In the genomic region with DNA sequence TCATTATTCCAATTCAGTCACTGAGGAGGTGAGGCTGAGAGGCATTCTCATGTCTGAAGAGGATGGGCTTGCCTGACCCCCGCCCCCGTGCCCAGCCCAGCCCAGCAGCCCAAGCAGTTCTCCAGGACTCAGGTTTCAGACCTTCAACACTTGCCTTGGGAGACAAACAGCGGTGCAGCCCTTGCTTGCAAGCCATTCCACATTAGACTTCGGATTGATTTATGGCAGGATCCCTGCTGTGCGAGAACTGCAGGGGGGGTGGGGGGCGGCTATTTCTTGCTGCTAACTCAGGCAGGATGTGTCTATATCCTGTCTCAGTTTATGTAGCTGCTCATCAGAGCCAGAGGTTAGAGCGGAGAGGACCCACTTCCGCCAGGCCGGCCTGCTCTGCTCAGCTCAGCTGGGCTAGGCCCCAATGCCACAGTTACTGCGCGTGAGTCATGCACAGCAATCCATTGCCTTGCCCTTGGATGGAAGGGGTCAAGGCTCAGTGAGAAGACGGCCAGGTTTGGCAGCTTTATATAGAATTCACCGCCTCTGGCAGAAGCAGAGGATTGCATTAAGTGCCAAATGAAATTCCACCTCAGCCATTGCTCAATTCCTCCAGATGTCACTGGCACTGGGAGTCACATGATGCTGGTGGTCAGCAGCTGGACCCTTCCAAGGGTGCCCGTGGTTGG, we compare ENCODE assay signal across 8 cellular contexts. TPM values are rescaled to one million over a fixed set of nuclear protein-coding genes. Genes with fewer than 3 reads are reported as not detected.
A peak's percentile ranks its signal among the peaks of the same experiment; 100 is the strongest.
DNase-seq lines count a peak whose midpoint lies in the region; ATAC-seq, FAIRE-seq and TF ChIP-seq lines count a peak whose summit lies in the region.

No MANE protein-coding gene starts in this region.

- RAD21 ChIA-PET in GM12878 (lab: Charles Lee; ENCODE audit: unreplicated experiment): interaction anchor here (0.6 to 2.0 kb wide), 4 partner anchors 14 to 991 kb away, joined by 3 to 5 read pairs (median 3); no protein-coding TSS in a partner anchor

- H3K4me3 ChIP-seq in BJ (ENCODE audit: low read depth, low read length) (peak overlapping the region; percentile 50), GM12878 (peak overlapping the region; percentile 97)

- H4K20me1 ChIP-seq in GM12878 (ENCODE audit: control insufficient read depth, insufficient read depth): no peaks in the 10 kb centered on the region

- 0 out of 2 replicates have a peak, but pooled peaks have one; percentile 11 for TF ChIP-seq CTCF in BJ (IDR thresholded peaks at IDR 0.05; ENCODE audit: insufficient read depth, low read depth, low read length)
- no peak for TF ChIP-seq CTCF in GM12878 (IDR thresholded peaks at IDR 0.05 in 2 of 3, conservative IDR thresholded peaks at IDR 0.05 in 1 of 3; ENCODE audit: control insufficient read depth in 2 of 3, extremely low read depth in 1 of 3, insufficient read depth in 1 of 3, low read depth in 3 of 3, low read length in 3 of 3)

- peak; percentile 83 for FAIRE-seq in GM12878 (lab: Jason Lieb, UNC)

- TF ChIP-seq EP300 in GM12878 (IDR thresholded peaks at IDR 0.05; ENCODE audit: borderline replicate concordance in 1 of 2, control insufficient read depth in 1 of 2, low read depth in 2 of 2, low read length in 2 of 2): 0 out of 4 replicates have a peak, but pooled peaks of 1 of the 2 experiments have one; percentile 24

- DNase-seq in BJ (ENCODE audit: low read depth) (peak; percentile 95), T-helper 2 cell (peak in 4 of 5 experiments; percentile 31 to 96 (median 63)), GM12878 (ENCODE audit: low read depth, low spot score) (peak; percentile 61), iPS-NIHi7 (ENCODE audit: extremely low spot score) (peak; percentile 74), NCI-H128 (lab: John Stamatoyannopoulos, UW; ENCODE audit: unreplicated experiment) (no peak)
- peak; percentile 43 to 62 for DNase-seq in stimulated activated CD4-positive, alpha-beta T cell treated with anti-CD3 and anti-CD28 coated beads, Interleukin-12 subunit alpha, Interleukin-12 subunit beta, amount 100 ng/mL, for 24 hours (ENCODE audit: low read depth in 2 of 2)

- H3K9ac ChIP-seq in GM12878 (ENCODE audit: control insufficient read depth, insufficient read depth, low read length): peak overlapping the region; percentile 91

- BruUV-seq in GM12878 (replicated peaks; lab: Mats Ljungman, UMichigan): no TSS peak

- ATAC-seq in GM19455 (IDR thresholded peaks at IDR 0.05; ENCODE audit: unreplicated experiment): peak; percentile 64
- peak; percentile 49 for ATAC-seq in HG03520 (IDR thresholded peaks at IDR 0.05; ENCODE audit: unreplicated experiment)
- ATAC-seq in GM12878: peak; percentile 80

- peaks cover 40% of the 10 kb centered on the region for H3K4me1 ChIP-seq in GM12878 (ENCODE audit: control insufficient read depth, insufficient read depth, low read length)

- CTCF ChIA-PET in BJ (lab: Yijun Ruan, JAX) (interaction anchor here (0.7 kb wide), 1 partner anchor 31 kb away, joined by 3 read pairs; no protein-coding TSS in a partner anchor), GM12878 (lab: Yijun Ruan, JAX) (interaction anchor here (0.7 to 1.9 kb wide), 3 partner anchors 16 to 130 kb away, joined by 3 to 10 read pairs (median 6); no protein-coding TSS in a partner anchor)

- peak overlapping the region; percentile 75 for H2AFZ ChIP-seq in GM12878 (ENCODE audit: control insufficient read depth, low read depth, low read length)

- POLR2A ChIA-PET in BJ (lab: Charles Lee) (interaction anchor here (0.5 kb wide), 1 partner anchor 518 kb away, joined by 3 read pairs; no protein-coding TSS in a partner anchor), GM12878 (lab: Charles Lee) (interaction anchor here (1.0 kb wide), 1 partner anchor 8 kb away, joined by 3 read pairs; no protein-coding TSS in a partner anchor)

- no peaks in the 10 kb centered on the region for H3K9me3 ChIP-seq in GM12878 (replicated peaks; ENCODE audit: control insufficient read depth, insufficient read depth, low read length)

- in situ Hi-C loops in GM12878 (cut with MboI): loop anchor here (25.0 kb wide), 1 partner anchor 730 kb away; a partner anchor contains a TSS

- peaks cover 3% of the 10 kb centered on the region for H3K36me3 ChIP-seq in BJ (ENCODE audit: control insufficient read depth, insufficient read depth, low read length)
- H3K36me3 ChIP-seq in GM12878 (ENCODE audit: control insufficient read depth in 2 of 2, insufficient read depth in 2 of 2, low read length in 1 of 2): peaks cover 0 to 3% of the 10 kb centered on the region in 2 experiments; a peak in 1 of 4 replicates

- H3K4me2 ChIP-seq in GM12878 (ENCODE audit: control insufficient read depth, insufficient read depth): peak overlapping the region; percentile 99

- no peaks in the 10 kb centered on the region for H3K27me3 ChIP-seq in BJ (ENCODE audit: control insufficient read depth, insufficient read depth, low read length)
- no peaks in the 10 kb centered on the region for H3K27me3 ChIP-seq in GM12878 (replicated peaks in 1 of 2; ENCODE audit: control insufficient read depth in 2 of 2, insufficient read depth in 2 of 2, low read length in 1 of 2)

- H3K79me2 ChIP-seq in GM12878 (ENCODE audit: control insufficient read depth, insufficient read depth, low read length): peaks cover 64% of the 10 kb centered on the region

- no peak for TF ChIP-seq RAD21 in GM12878 (IDR thresholded peaks at IDR 0.05; ENCODE audit: insufficient read depth, low read depth, low read length)

- intact Hi-C loops in GM12878 (cut with micrococcal nuclease; ENCODE audit: unreplicated experiment): loop anchor here (2.0 to 5.0 kb wide), 2 partner anchors 91 to 120 kb away; no protein-coding TSS in a partner anchor

- under 1% methylated on average over 14 of the region's 14 CpGs for WGBS in GM12878 (ENCODE audit: insufficient coverage, insufficient replicate concordance, low lambda C conversion rate, missing lambda C conversion rate)

- peak overlapping the region; percentile 96 for H3K27ac ChIP-seq in GM12878 (ENCODE audit: control insufficient read depth, insufficient read depth)

- SMC1A ChIA-PET in GM12878 (lab: Charles Lee; ENCODE audit: uncharacterized antibody, unreplicated experiment): interaction anchor here (1.0 to 1.4 kb wide), 3 partner anchors 8 to 42 kb away, joined by 3 to 4 read pairs (median 3); no protein-coding TSS in a partner anchor

- peak; percentile 81 for TF ChIP-seq POLR2A in GM12878 (IDR thresholded peaks at IDR 0.05; ENCODE audit: low read depth, low read length)

TF ChIP-seq in GM12878, 131 proteins besides CTCF, POLR2A, EP300 and RAD21 (continues in another document):
- no peak for TF ChIP-seq TAF1 (IDR thresholded peaks at IDR 0.05; ENCODE audit: borderline replicate concordance, low read depth, low read length)
- no peak for TF ChIP-seq BRCA1 (IDR thresholded peaks at IDR 0.05; ENCODE audit: low read depth, low read length)
- no peak for TF ChIP-seq SREBF1 (IDR thresholded peaks at IDR 0.05; ENCODE audit: low read length)
- no peak for TF ChIP-seq SIN3A (IDR thresholded peaks at IDR 0.05; ENCODE audit: low read depth, low read length)
- no peak for TF ChIP-seq SUZ12 (IDR thresholded peaks at IDR 0.05; ENCODE audit: unreplicated experiment)
- TF ChIP-seq IKZF1 (conservative IDR thresholded peaks at IDR 0.05): peak; percentile 26
- TF ChIP-seq MEF2B (IDR thresholded peaks at IDR 0.05; ENCODE audit: partially characterized antibody, poor library complexity, severe bottlenecking): no peak
- no peak for TF ChIP-seq ZBED1 (IDR thresholded peaks at IDR 0.05; ENCODE audit: borderline replicate concordance)
- no peak for TF ChIP-seq ZNF24 (IDR thresholded peaks at IDR 0.05)
- no peak for TF ChIP-seq FOXM1 (IDR thresholded peaks at IDR 0.05; ENCODE audit: low read depth, low read length)
- no peak; the same call in 1 of the 2 replicates for TF ChIP-seq CBFB (IDR thresholded peaks at IDR 0.05; ENCODE audit: low read depth)
- TF ChIP-seq, protein P1, sequence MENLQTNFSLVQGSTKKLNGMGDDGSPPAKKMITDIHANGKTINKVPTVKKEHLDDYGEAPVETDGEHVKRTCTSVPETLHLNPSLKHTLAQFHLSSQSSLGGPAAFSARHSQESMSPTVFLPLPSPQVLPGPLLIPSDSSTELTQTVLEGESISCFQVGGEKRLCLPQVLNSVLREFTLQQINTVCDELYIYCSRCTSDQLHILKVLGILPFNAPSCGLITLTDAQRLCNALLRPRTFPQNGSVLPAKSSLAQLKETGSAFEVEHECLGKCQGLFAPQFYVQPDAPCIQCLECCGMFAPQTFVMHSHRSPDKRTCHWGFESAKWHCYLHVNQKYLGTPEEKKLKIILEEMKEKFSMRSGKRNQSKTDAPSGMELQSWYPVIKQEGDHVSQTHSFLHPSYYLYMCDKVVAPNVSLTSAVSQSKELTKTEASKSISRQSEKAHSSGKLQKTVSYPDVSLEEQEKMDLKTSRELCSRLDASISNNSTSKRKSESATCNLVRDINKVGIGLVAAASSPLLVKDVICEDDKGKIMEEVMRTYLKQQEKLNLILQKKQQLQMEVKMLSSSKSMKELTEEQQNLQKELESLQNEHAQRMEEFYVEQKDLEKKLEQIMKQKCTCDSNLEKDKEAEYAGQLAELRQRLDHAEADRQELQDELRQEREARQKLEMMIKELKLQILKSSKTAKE (IDR thresholded peaks at IDR 0.05; ENCODE audit: low read depth, poor library complexity, severe bottlenecking): no peak
- TF ChIP-seq ZSCAN29 (IDR thresholded peaks at IDR 0.05): no peak

RNA-seq across cellular contexts. Expression of a gene that starts 1.8 kb away (rescaled TPM):
- 164 and 236 TPM in 2 replicates for polyA plus RNA-seq in BJ (2011; rRNA removed)
- 83.8 and 133 TPM in 2 replicates for polyA minus RNA-seq in BJ (2011; rRNA and poly(A)+ RNA removed)
- 88.5 and 88.9 TPM in 2 replicates for total RNA-seq in GM12878 (2013; cell fraction: nucleolus; rRNA removed)
- 139 TPM in 2 replicates for total RNA-seq in GM12878 (2014; rRNA removed)
- 79.2 and 82.0 TPM in 2 replicates for total RNA-seq in GM12878 (2014; rRNA removed; fragmentation: Illumina TruSeq; extraction: Trizol)
- total RNA-seq in GM12878 (2021): 80.1 and 85.2 TPM in 2 replicates
- 46.1 TPM for polyA plus RNA-seq in GM12878 (2011; ENCODE audit: low read depth)
- 95.2 and 132 TPM in 2 replicates for polyA plus RNA-seq in GM12878 (2011; rRNA removed)
- polyA plus RNA-seq in GM12878 (2011; cell fraction: cytosol; rRNA removed): 184 and 207 TPM in 2 replicates
- 70.7 and 93.4 TPM in 2 replicates for polyA plus RNA-seq in GM12878 (2011; cell fraction: nucleus; rRNA removed)
- polyA plus RNA-seq in GM12878 (2012): 109 and 131 TPM in 2 replicates
- polyA plus RNA-seq in GM12878 (2014; fragmentation: Illumina TruSeq; extraction: Trizol): 26.4 and 72.9 TPM in 2 replicates
- 10 to 100 TPM; 26.2 to 37.8 TPM for polyA plus RNA-seq in GM12878 (2014; fragmentation: Nextera tagmentation; extraction: Ambion mirVana)
- polyA plus RNA-seq in GM12878 (2014; rRNA removed): 143 and 150 TPM in 2 replicates
- polyA plus RNA-seq in GM12878 (2016; fragmentation: Nextera tagmentation; extraction: Ambion mirVana): 10 to 100 TPM; 80.7 to 87.6 TPM
- polyA minus RNA-seq in GM12878 (2011; rRNA and poly(A)+ RNA removed): 133 and 136 TPM in 2 replicates
- polyA minus RNA-seq in GM12878 (2011; cell fraction: cytosol; rRNA and poly(A)+ RNA removed): 29.8 and 36.8 TPM in 2 replicates
- polyA minus RNA-seq in GM12878 (2011; cell fraction: nucleus; rRNA and poly(A)+ RNA removed): 19.5 and 31.5 TPM in 2 replicates
